Comparison of ENCODE assay signal across 8 cellular contexts in the genomic region with DNA sequence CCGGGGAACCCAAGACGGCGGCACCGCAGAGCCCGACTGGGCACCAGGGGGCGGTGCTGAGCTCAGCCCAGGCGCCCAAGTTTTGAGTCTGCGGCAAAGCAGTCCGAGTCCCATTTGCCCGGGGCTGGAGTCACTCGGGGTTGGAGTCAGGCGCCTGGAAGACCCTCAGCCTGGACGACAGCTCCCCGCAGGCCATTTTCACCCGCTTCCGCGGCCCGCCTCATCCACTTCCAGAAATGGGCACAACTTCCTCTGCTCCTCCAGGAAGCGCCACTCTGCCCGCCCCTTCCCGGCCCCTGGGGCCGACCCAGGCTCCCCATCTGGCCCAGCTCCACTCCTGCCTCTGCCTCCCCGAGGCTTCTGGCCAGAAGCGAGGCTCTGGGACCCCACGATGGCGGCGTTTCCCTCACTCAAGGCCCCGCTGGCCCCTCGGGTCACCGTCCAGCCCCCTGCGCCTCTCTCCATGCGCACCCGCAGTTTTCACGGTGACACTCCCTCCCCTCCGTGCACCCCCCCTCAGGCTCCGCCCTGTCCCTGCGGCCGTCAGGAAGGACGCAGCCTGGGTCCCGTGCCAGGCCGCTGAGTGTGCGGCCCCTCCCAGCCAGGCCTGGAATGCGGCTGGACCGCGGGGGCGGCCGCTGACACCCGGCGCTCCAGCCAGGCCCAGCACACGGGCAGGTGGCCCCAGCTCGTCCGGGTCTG. TPM values are rescaled to one million over a fixed set of nuclear protein-coding genes. Genes with fewer than 3 reads are reported as not detected.
DNase-seq lines count a peak whose midpoint lies in the region; ATAC-seq and TF ChIP-seq lines count a peak whose summit lies in the region.

No MANE protein-coding gene starts in this region.

- peaks cover 16% of the 10 kb centered on the region for H3K4me1 Mint-ChIP-seq in activated CD8-positive, alpha-beta T cell treated with anti-CD3 and anti-CD28 coated beads for 36 hours (ENCODE audit: low read depth)

- peaks cover 22% of the 10 kb centered on the region for H3K4me1 ChIP-seq in ectodermal cell (ENCODE audit: control insufficient read depth, insufficient read depth, low read length)
- H3K4me1 ChIP-seq in lung (ENCODE audit: control insufficient read depth in 2 of 2, insufficient read depth in 2 of 2, low read length in 2 of 2), result peaks cover 2 to 13% of the 10 kb centered on the region in 2 donors

- H3K9me3 Mint-ChIP-seq in activated CD8-positive, alpha-beta T cell treated with anti-CD3 and anti-CD28 coated beads for 36 hours, result no peaks in the 10 kb centered on the region

- H3K27ac ChIP-seq in ectodermal cell (ENCODE audit: insufficient read depth, low read depth, low read length, poor library complexity, severe bottlenecking), result peak overlapping the region; percentile 89
- peak overlapping the region; percentile 95 to 100 for H3K27ac ChIP-seq in lung (ENCODE audit: low read depth in 1 of 2, low read length in 1 of 2)

- POLR2A ChIA-PET in activated CD8-positive, alpha-beta T cell treated with anti-CD3 and anti-CD28 coated beads for 36 hours (lab: Charles Lee), result interaction anchor here (0.7 to 1.5 kb wide), 9 partner anchors 12 to 231 kb away, joined by 3 to 8 read pairs (median 3); partner anchors contain the start of genes C19orf47 and SERTAD3

- H3K27me3 Mint-ChIP-seq in activated CD8-positive, alpha-beta T cell treated with anti-CD3 and anti-CD28 coated beads for 36 hours, result no peaks in the 10 kb centered on the region

- 0 to 1% methylated on average over 52 of the region's 52 CpGs for WGBS in ectodermal cell, 2 experiments
- 0 to 1% methylated on average over 52 of the region's 52 CpGs for WGBS in lung, 2 donors

- H3K4me3 ChIP-seq in ectodermal cell (ENCODE audit: insufficient read depth, low read depth, low read length) (peak overlapping the region; percentile 38), lung (peak overlapping the region; percentile 55)

- peak overlapping the region; percentile 77 for H3K4me3 Mint-ChIP-seq in activated CD8-positive, alpha-beta T cell treated with anti-CD3 and anti-CD28 coated beads for 36 hours

- H3K9me3 ChIP-seq in ectodermal cell (ENCODE audit: control insufficient read depth, low read length), result no peaks in the 10 kb centered on the region
- H3K9me3 ChIP-seq in lung (ENCODE audit: control insufficient read depth in 2 of 2, insufficient read depth in 1 of 2, low read length in 1 of 2), result no peaks in the 10 kb centered on the region

- TF ChIP-seq CTCF in activated CD8-positive, alpha-beta T cell treated with anti-CD3 and anti-CD28 coated beads for 36 hours (IDR thresholded peaks at IDR 0.05), result peak; percentile 98
- peak; percentile 79 for TF ChIP-seq CTCF in lung (IDR thresholded peaks at IDR 0.05; ENCODE audit: control extremely low read depth, extremely low read depth)

- no peaks in the 10 kb centered on the region for H3K36me3 ChIP-seq in ectodermal cell (ENCODE audit: control insufficient read depth, insufficient read depth, low read length)
- peaks cover 5 to 11% of the 10 kb centered on the region in 2 donors for H3K36me3 ChIP-seq in lung (ENCODE audit: control insufficient read depth in 2 of 2, insufficient read depth in 2 of 2, low read length in 2 of 2)

- intact Hi-C loops in activated CD8-positive, alpha-beta T cell treated with anti-CD3 and anti-CD28 coated beads for 36 hours (cut with micrococcal nuclease), result no loop called here

- H3K36me3 Mint-ChIP-seq in activated CD8-positive, alpha-beta T cell treated with anti-CD3 and anti-CD28 coated beads for 36 hours (ENCODE audit: low read depth), result peaks cover 17% of the 10 kb centered on the region

- peak overlapping the region; percentile 87 for H3K27ac Mint-ChIP-seq in activated CD8-positive, alpha-beta T cell treated with anti-CD3 and anti-CD28 coated beads for 36 hours

- peak; percentile 34 for ATAC-seq in HG03439 (IDR thresholded peaks at IDR 0.05; ENCODE audit: unreplicated experiment)
- ATAC-seq in activated CD8-positive, alpha-beta T cell treated with anti-CD3 and anti-CD28 coated beads for 36 hours, result peak; percentile 54
- ATAC-seq in lung (ENCODE audit: insufficient read depth, low FRiP score), result peak; percentile 81

- CTCF ChIA-PET in activated CD8-positive, alpha-beta T cell treated with anti-CD3 and anti-CD28 coated beads for 36 hours (lab: Charles Lee), result interaction anchor here (0.5 to 4.8 kb wide), 22 partner anchors 10 to 1558 kb away, joined by 3 to 38 read pairs (median 4); partner anchors contain the start of genes BLVRB and SERTAD3

- DNase-seq in NCI-H1417 (lab: John Stamatoyannopoulos, UW) (peak; percentile 78 to 84 (median 84)), NCI-H1417 treated with DMSO at 0.1 percent for 48 hours (lab: John Stamatoyannopoulos, UW) (no peak), NCI-H774 (lab: John Stamatoyannopoulos, UW) (peak; percentile 80), lung (ENCODE audit: low spot score) (peak; percentile 94)
- DNase-seq in activated CD8-positive, alpha-beta T cell treated with anti-CD3 and anti-CD28 coated beads for 36 hours, result peak; percentile 81
- DNase-seq in stimulated activated CD4-positive, alpha-beta T cell treated with anti-CD3 and anti-CD28 coated beads, TNF-alpha, amount 100 ng/mL, for 1 hour (ENCODE audit: low read depth in 3 of 3, low spot score in 1 of 3), result peak in 2 of 3 donors; percentile 44 to 60

- H3K27me3 ChIP-seq in ectodermal cell (ENCODE audit: control insufficient read depth, insufficient read depth, low read length, poor library complexity, severe bottlenecking) (no peaks in the 10 kb centered on the region), lung (ENCODE audit: control insufficient read depth, insufficient read depth) (no peaks in the 10 kb centered on the region)

RNA-seq across cellular contexts. Expression of gene SERTAD1, which starts 4.9 kb away (rescaled TPM):
- 10 to 100 TPM; 15.5 to 17.2 TPM for total RNA-seq in activated CD8-positive, alpha-beta T cell treated with anti-CD3 and anti-CD28 coated beads for 36 hours
- 5.3 TPM for polyA plus RNA-seq in ectodermal cell (2013, experiment 1 of 4)
- 4.8 TPM for polyA plus RNA-seq in ectodermal cell (2013, experiment 2 of 4)
- polyA plus RNA-seq in ectodermal cell (2013, experiment 3 of 4), result 5.5 TPM
- polyA plus RNA-seq in ectodermal cell (2013, experiment 4 of 4), result 4.9 TPM
- total RNA-seq in lung, result 10 to 100 TPM; 10.8 to 25.1 TPM
- 10 to 100 TPM; 23.3 to 37.9 TPM for polyA plus RNA-seq in lung

RNA-seq across cellular contexts. Expression of gene PRX, which starts 7.7 kb away (rescaled TPM):
- total RNA-seq in activated CD8-positive, alpha-beta T cell treated with anti-CD3 and anti-CD28 coated beads for 36 hours, result 1 to 10 TPM; 1.2 TPM
- polyA plus RNA-seq in ectodermal cell (2013, experiment 1 of 4), result 6.3 TPM
- polyA plus RNA-seq in ectodermal cell (2013, experiment 2 of 4), result 5.5 TPM
- 5.7 TPM for polyA plus RNA-seq in ectodermal cell (2013, experiment 3 of 4)
- 5.8 TPM for polyA plus RNA-seq in ectodermal cell (2013, experiment 4 of 4)
- total RNA-seq in lung, result 10 to 100 TPM; 25.6 to 43.8 TPM
- 10 to 100 TPM; 16.9 to 30.1 TPM for polyA plus RNA-seq in lung

RNA-seq across cellular contexts. Expression of gene SERTAD3, which starts 23.2 kb away (rescaled TPM):
- total RNA-seq in activated CD8-positive, alpha-beta T cell treated with anti-CD3 and anti-CD28 coated beads for 36 hours, result 10 to 100 TPM in 1 of 2 experiments, 1 to 10 TPM in 1; 8.8 to 11.2 TPM
- 29.9 TPM for polyA plus RNA-seq in ectodermal cell (2013, experiment 1 of 4)
- 30.2 TPM for polyA plus RNA-seq in ectodermal cell (2013, experiment 2 of 4)
- 25.1 TPM for polyA plus RNA-seq in ectodermal cell (2013, experiment 3 of 4)
- 31.5 TPM for polyA plus RNA-seq in ectodermal cell (2013, experiment 4 of 4)
- 10 to 100 TPM; 33.0 to 37.5 TPM for total RNA-seq in lung
- polyA plus RNA-seq in lung, result 10 to 100 TPM; 28.9 to 34.6 TPM

RNA-seq across cellular contexts. Expression of gene HIPK4, which starts 30.9 kb away (rescaled TPM):
- not detected for total RNA-seq in activated CD8-positive, alpha-beta T cell treated with anti-CD3 and anti-CD28 coated beads for 36 hours
- polyA plus RNA-seq in ectodermal cell (2013, experiment 1 of 4), result 0.31 TPM
- polyA plus RNA-seq in ectodermal cell (2013, experiment 2 of 4), result 0.25 TPM
- polyA plus RNA-seq in ectodermal cell (2013, experiment 3 of 4), result 0.32 TPM
- polyA plus RNA-seq in ectodermal cell (2013, experiment 4 of 4), result 0.16 TPM
- total RNA-seq in lung, result under 1 TPM in 1 of 2 donors, not detected in 1; 0.43 TPM
- polyA plus RNA-seq in lung, result under 1 TPM; 0.10 to 0.22 TPM

RNA-seq across cellular contexts. Expression of gene BLVRB, which starts 44.6 kb away (rescaled TPM):
- total RNA-seq in activated CD8-positive, alpha-beta T cell treated with anti-CD3 and anti-CD28 coated beads for 36 hours, result 10 to 100 TPM; 21.2 to 21.7 TPM
- polyA plus RNA-seq in ectodermal cell (2013, experiment 1 of 4), result 22.4 TPM
- 24.3 TPM for polyA plus RNA-seq in ectodermal cell (2013, experiment 2 of 4)
- 21.1 TPM for polyA plus RNA-seq in ectodermal cell (2013, experiment 3 of 4)
- 20.8 TPM for polyA plus RNA-seq in ectodermal cell (2013, experiment 4 of 4)
- 100 to 1,000 TPM; 135 to 190 TPM for total RNA-seq in lung
- polyA plus RNA-seq in lung, result 100 to 1,000 TPM; 331 to 413 TPM

Comparison
In these comparisons a context has a peak if more than half of its experiments do, and no peak if none do; other contexts are left out.
1. RNA of gene PRX, which starts 7.7 kb away (total RNA-seq): 25.6 to 43.8 TPM in lung; 1.2 TPM in activated CD8-positive, alpha-beta T cell treated with anti-CD3 and anti-CD28 coated beads for 36 hours; every median in the first group is over 10 times any median in the second.
2. Peak in every context shown above with its lines, with median percentiles within 50 percentile points of each other: ATAC-seq.